19 cellular contexts compared by ENCODE assay signal in genomic region chr11:123139206-123139605, GRCh38. TPM values are rescaled to one million over a fixed set of nuclear protein-coding genes. Genes with fewer than 3 reads are reported as not detected.
"Had no signal": no experiment of that assay in that cellular context is flagged by ENCODE, and none has a peak within 500 bp of the region (broad histone marks: within the 10 kb centered on the region; RNA-seq: fewer than 3 reads in every experiment).

No MANE protein-coding gene starts in this region.

- H3K27ac Mint-ChIP-seq: activated naive CD8-positive, alpha-beta T cell treated with anti-CD3 and anti-CD28 coated beads for 36 hours; activated T-helper 1 cell treated with anti-CD3 and anti-CD28 coated beads, Interleukin-12 subunit alpha, Interleukin-12 subunit beta, Interleukin-2, Interleukin-4 antibody, amounts not matched to agents 30 ng/mL and 10 ng/mL and 1 ng/mL, durations not matched to agents 14 hours and 24 hours and 36 hours; naive thymus-derived CD8-positive, alpha-beta T cell had no signal

- H3K4me3 ChIP-seq: breast epithelium, heart left ventricle, mucosa of descending colon, skin epidermis had no signal

- H3K9me3 Mint-ChIP-seq: activated naive CD8-positive, alpha-beta T cell treated with anti-CD3 and anti-CD28 coated beads for 36 hours; activated T-helper 1 cell treated with anti-CD3 and anti-CD28 coated beads, Interleukin-12 subunit alpha, Interleukin-12 subunit beta, Interleukin-2, Interleukin-4 antibody, amounts not matched to agents 30 ng/mL and 10 ng/mL and 1 ng/mL, durations not matched to agents 14 hours and 24 hours and 36 hours; naive thymus-derived CD8-positive, alpha-beta T cell had no signal

- DNase-seq: activated CD4-positive, CD25-positive, alpha-beta regulatory T cell treated with anti-CD3 and anti-CD28 coated beads, Interleukin-2, amount 50 U/mL, for 72 hours; activated naive CD8-positive, alpha-beta T cell treated with anti-CD3 and anti-CD28 coated beads for 36 hours; anterior cingulate cortex; dermis blood vessel endothelial cell; heart left ventricle; islet precursor cell; mammary epithelial cell; mucosa of descending colon; naive thymus-derived CD8-positive, alpha-beta T cell; occipital lobe; stimulated activated CD4-positive, alpha-beta T cell treated with anti-CD3 and anti-CD28 coated beads, Interleukin-4, amount 100 ng/mL, for 24 hours; stimulated activated naive CD4-positive, alpha-beta T cell; T-helper 1 cell; T1000 had no signal

- H3K36me3 ChIP-seq: breast epithelium, heart left ventricle had no signal

- H3K27ac ChIP-seq: epithelial cell of prostate had no signal

- H3K27me3 ChIP-seq: breast epithelium had no signal

- H3K36me3 Mint-ChIP-seq: activated naive CD8-positive, alpha-beta T cell treated with anti-CD3 and anti-CD28 coated beads for 36 hours; naive thymus-derived CD8-positive, alpha-beta T cell had no signal

- H3K4me1 ChIP-seq: breast epithelium had no signal

- H3K9me3 ChIP-seq: breast epithelium, heart left ventricle, mucosa of descending colon had no signal

- H3K4me3 Mint-ChIP-seq: activated naive CD8-positive, alpha-beta T cell treated with anti-CD3 and anti-CD28 coated beads for 36 hours; activated T-helper 1 cell treated with anti-CD3 and anti-CD28 coated beads, Interleukin-12 subunit alpha, Interleukin-12 subunit beta, Interleukin-2, Interleukin-4 antibody, amounts not matched to agents 30 ng/mL and 10 ng/mL and 1 ng/mL, durations not matched to agents 14 hours and 24 hours and 36 hours; naive thymus-derived CD8-positive, alpha-beta T cell had no signal

RNA-seq across cellular contexts. Expression of gene CLMP, which starts 55.8 kb away (rescaled TPM):
- total RNA-seq: activated CD8-positive, alpha-beta memory T cell treated with anti-CD3 and anti-CD28 coated beads for 36 hours; activated T-helper 1 cell treated with anti-CD3 and anti-CD28 coated beads, Interleukin-12 subunit alpha, Interleukin-12 subunit beta, Interleukin-2, Interleukin-4 antibody, amounts not matched to agents 30 ng/mL and 10 ng/mL and 1 ng/mL, durations not matched to agents 14 hours and 24 hours and 36 hours had no signal
